ENCODE assay signal across 1 cellular context in genomic region chr17:44511241-44512134, GRCh38.
TF ChIP-seq lines count a peak whose summit lies in the region.
"Not testable (repeated sequence)": the region's sequence is repeated elsewhere in the genome, so short reads cannot be mapped to it uniquely, and the experiment has no call there.

No MANE protein-coding gene starts in this region.

TF ChIP-seq in K562, 482 proteins besides CTCF, POLR2A, EP300 and RAD21 (continued from another document and continues in another):
- TF ChIP-seq ZNF318 (IDR thresholded peaks at IDR 0.05; ENCODE audit: borderline replicate concordance in 1 of 2, low read depth in 1 of 2) (peak in 1 of 2 experiments; percentile 14; a peak in 1 of 4 replicates), SRF (CRISPR knock-in tag; IDR thresholded peaks at IDR 0.05) (peak in 1 of 2 experiments; percentile 83; a peak in 2 of 4 replicates), GATAD2A (IDR thresholded peaks at IDR 0.05) (0 out of 2 replicates have a peak, but pooled peaks have one; percentile 27), BACH1 (tag; IDR thresholded peaks at IDR 0.05) (0 out of 2 replicates have a peak, but pooled peaks have one; percentile 36), CREB3 (tag; conservative IDR thresholded peaks at IDR 0.05; ENCODE audit: low read depth) (peak; percentile 63; the same call in 1 of the 2 replicates), FOSL1 (tag; conservative IDR thresholded peaks at IDR 0.05) (peak; percentile 64), BRD9 (IDR thresholded peaks at IDR 0.05; ENCODE audit: low read depth, partially characterized antibody) (peak; percentile 30), SMAD4 (CRISPR knock-in tag; conservative IDR thresholded peaks at IDR 0.05) (0 out of 2 replicates have a peak, but pooled peaks have one; percentile 47), ARID1B (IDR thresholded peaks at IDR 0.05) (peak; percentile 5; the same call in 1 of the 2 replicates), MLLT1 (IDR thresholded peaks at IDR 0.05) (peak; percentile 42 to 99; a peak in 3 of 4 replicates), NKRF (IDR thresholded peaks at IDR 0.05; ENCODE audit: borderline replicate concordance) (peak; percentile 35; the same call in 1 of the 2 replicates), PBX2 (tag; conservative IDR thresholded peaks at IDR 0.05; ENCODE audit: low read depth) (peak; percentile 85), TRIM28 (IDR thresholded peaks at IDR 0.05) (0 out of 2 replicates have a peak, but pooled peaks have one; percentile 23), ARNT (IDR thresholded peaks at IDR 0.05) (peak in 1 of 2 experiments; percentile 80; a peak in 3 of 4 replicates), KDM5B (IDR thresholded peaks at IDR 0.05; ENCODE audit: insufficient replicate concordance, low read depth, low read length) (peak; percentile 21), DNMT1 (IDR thresholded peaks at IDR 0.05) (0 out of 2 replicates have a peak, but pooled peaks have one; percentile 66), GTF2B (IDR thresholded peaks at IDR 0.05; ENCODE audit: extremely low read depth, insufficient read length) (peak; percentile 15), NFRKB (IDR thresholded peaks at IDR 0.05; ENCODE audit: low read depth) (peak; percentile 92; the same call in 1 of the 2 replicates), TBP (optimal IDR thresholded peaks at IDR 0.05; ENCODE audit: low read depth, low read length) (peak; percentile 15), MAX (CRISPR knock-in tag; IDR thresholded peaks at IDR 0.05) (peak; percentile 50; the same call in 1 of the 2 replicates), LCOR (CRISPR knock-in tag; IDR thresholded peaks at IDR 0.05) (peak; percentile 57; the same call in 1 of the 2 replicates), ID3 (tag; IDR thresholded peaks at IDR 0.05) (peak; percentile 22; the same call in 1 of the 2 replicates), VEZF1 (CRISPR knock-in tag; IDR thresholded peaks at IDR 0.05) (peak; percentile 49), CHD1 (IDR thresholded peaks at IDR 0.05; ENCODE audit: low read length) (peak; percentile 45), MEIS2 (IDR thresholded peaks at IDR 0.05; ENCODE audit: partially characterized antibody) (peak; percentile 22), JUND (IDR thresholded peaks at IDR 0.05; ENCODE audit: borderline replicate concordance, low read depth, low read length) (peak; percentile 42; the same call in 1 of the 2 replicates), SPI1 (IDR thresholded peaks at IDR 0.05; ENCODE audit: borderline replicate concordance, low read depth, low read length) (peak; percentile 49; the same call in 1 of the 2 replicates), SMARCA4 (IDR thresholded peaks at IDR 0.05) (peak; percentile 51; the same call in 1 of the 2 replicates), POLR2G (IDR thresholded peaks at IDR 0.05; ENCODE audit: low read depth, low read length) (peak; percentile 42; the same call in 1 of the 2 replicates), ZFX (CRISPR knock-in tag; IDR thresholded peaks at IDR 0.05) (0 out of 2 replicates have a peak, but pooled peaks have one; percentile 13), SUPT5H (IDR thresholded peaks at IDR 0.05) (peak; percentile 57; the same call in 1 of the 2 replicates), NR4A1 (tag; IDR thresholded peaks at IDR 0.05) (0 out of 2 replicates have a peak, but pooled peaks have one; percentile 17), SMARCA5 (IDR thresholded peaks at IDR 0.05) (peak; percentile 66; the same call in 1 of the 2 replicates), PKNOX1 (IDR thresholded peaks at IDR 0.05) (peak; percentile 97)
- TF ChIP-seq PBX2 (CRISPR knock-in tag; IDR thresholded peaks at IDR 0.05; ENCODE audit: low read depth); ID3 (CRISPR knock-in tag; IDR thresholded peaks at IDR 0.05); JUND (tag; IDR thresholded peaks at IDR 0.05; ENCODE audit: borderline replicate concordance, low read depth, low read length); NR4A1 (CRISPR knock-in tag; IDR thresholded peaks at IDR 0.05): not testable (repeated sequence)
